ENCODE assay signal across 16 cellular contexts in genomic region chr2:176642074-176642473, GRCh38.
DNase-seq lines count a peak whose midpoint lies in the region; ATAC-seq and TF ChIP-seq lines count a peak whose summit lies in the region.
"Had no signal": no experiment of that assay in that cellular context is flagged by ENCODE, and none has a peak within 500 bp of the region (broad histone marks: within the 10 kb centered on the region; RNA-seq: fewer than 3 reads in every experiment).

No MANE protein-coding gene starts in this region.

- H3K36me3 ChIP-seq in SJSA1 (no peaks in the 10 kb centered on the region), endodermal cell (ENCODE audit: control insufficient read depth, insufficient read depth, low read length) (no peaks in the 10 kb centered on the region)
- H3K36me3 ChIP-seq: sigmoid colon had no signal

- DNase-seq in GM10248 (ENCODE audit: extremely low spot score): peak; percentile 36
- peak in 1 of 2 experiments; percentile 79 for DNase-seq in SJSA1 (ENCODE audit: low read depth in 1 of 2, low spot score in 2 of 2)
- DNase-seq in kidney glomerular epithelial cell (lab: John Stamatoyannopoulos, UW): peak; percentile 54
- DNase-seq in endodermal cell: no peak
- DNase-seq in UCSD-AML1 (lab: John Stamatoyannopoulos, UW; ENCODE audit: unreplicated experiment): no peak
- no peak for DNase-seq in left ventricle myocardium superior
- DNase-seq: activated CD8-positive, alpha-beta T cell treated with anti-CD3 and anti-CD28 coated beads, Interleukin-2, amount 10 ng/mL, durations not matched to agents 7 days and 5 days; activated naive CD4-positive, alpha-beta T cell treated with anti-CD3 and anti-CD28 coated beads, Interleukin-2, amount 10 ng/mL, durations not matched to agents 7 days and 5 days; COR-L47; dermis blood vessel endothelial cell; H7; NCI-H1048; NCI-H69; sigmoid colon had no signal

- H3K4me3 ChIP-seq in SJSA1 (no peak overlapping the region), endodermal cell (ENCODE audit: low read length) (no peak overlapping the region)
- H3K4me3 ChIP-seq: sigmoid colon had no signal

- H3K27ac ChIP-seq in SJSA1: peak overlapping the region; percentile 58
- no peak overlapping the region for H3K27ac ChIP-seq in endodermal cell (ENCODE audit: low read depth, low read length)
- H3K27ac ChIP-seq: sigmoid colon had no signal

- H3K9me3 ChIP-seq in SJSA1 (replicated peaks) (no peaks in the 10 kb centered on the region), endodermal cell (ENCODE audit: control insufficient read depth, low read length) (no peaks in the 10 kb centered on the region)
- H3K9me3 ChIP-seq: sigmoid colon had no signal

- peaks cover 18% of the 10 kb centered on the region for H3K4me1 ChIP-seq in SJSA1 (replicated peaks)
- H3K4me1 ChIP-seq in endodermal cell (ENCODE audit: control insufficient read depth, insufficient read depth, low read length): no peaks in the 10 kb centered on the region

- no peak overlapping the region for H3K9ac ChIP-seq in endodermal cell (ENCODE audit: extremely low read depth, low read length, poor library complexity, severe bottlenecking)

- H3K9me3 Mint-ChIP-seq in endodermal cell: no peaks in the 10 kb centered on the region
- H3K9me3 Mint-ChIP-seq: activated naive CD4-positive, alpha-beta T cell treated with anti-CD3 and anti-CD28 coated beads, Interleukin-2, amount 10 ng/mL, durations not matched to agents 7 days and 5 days had no signal

- no peaks in the 10 kb centered on the region for H3K27me3 ChIP-seq in SJSA1 (replicated peaks)
- H3K27me3 ChIP-seq in endodermal cell (ENCODE audit: control insufficient read depth, insufficient read depth, low read length, poor library complexity, severe bottlenecking): peaks cover 94% of the 10 kb centered on the region

- POLR2A ChIA-PET in GM10248 (lab: Yijun Ruan, JAX): no interaction called here

- H3K4me3 Mint-ChIP-seq in endodermal cell: no peak overlapping the region
- H3K4me3 Mint-ChIP-seq: activated CD8-positive, alpha-beta T cell treated with anti-CD3 and anti-CD28 coated beads, Interleukin-2, amount 10 ng/mL, durations not matched to agents 7 days and 5 days; activated naive CD4-positive, alpha-beta T cell treated with anti-CD3 and anti-CD28 coated beads, Interleukin-2, amount 10 ng/mL, durations not matched to agents 7 days and 5 days had no signal

- ATAC-seq in HG02642 (IDR thresholded peaks at IDR 0.05; ENCODE audit: poor library complexity, unreplicated experiment): peak; percentile 35
- no peak for ATAC-seq in HG03280 (IDR thresholded peaks at IDR 0.05; ENCODE audit: unreplicated experiment)
- ATAC-seq in left ventricle myocardium superior: no peak
- ATAC-seq: activated CD8-positive, alpha-beta T cell treated with anti-CD3 and anti-CD28 coated beads, Interleukin-2, amount 10 ng/mL, durations not matched to agents 7 days and 5 days had no signal

- no peaks in the 10 kb centered on the region for H3K36me3 Mint-ChIP-seq in endodermal cell (ENCODE audit: low read depth)
- H3K36me3 Mint-ChIP-seq: activated naive CD4-positive, alpha-beta T cell treated with anti-CD3 and anti-CD28 coated beads, Interleukin-2, amount 10 ng/mL, durations not matched to agents 7 days and 5 days had no signal

- intact Hi-C loops in left ventricle myocardium superior (cut with micrococcal nuclease): loop anchor here (5.0 to 10.0 kb wide), 2 partner anchors 167 to 500 kb away; no protein-coding TSS in a partner anchor

- peaks cover 2% of the 10 kb centered on the region for H3K4me1 Mint-ChIP-seq in endodermal cell
- H3K4me1 Mint-ChIP-seq: activated naive CD4-positive, alpha-beta T cell treated with anti-CD3 and anti-CD28 coated beads, Interleukin-2, amount 10 ng/mL, durations not matched to agents 7 days and 5 days had no signal

- CTCF ChIA-PET in GM10248 (lab: Yijun Ruan, JAX): interaction anchor here (1.0 to 3.6 kb wide), 5 partner anchors 10 to 516 kb away, joined by 3 to 12 read pairs (median 9); no protein-coding TSS in a partner anchor

- WGBS in endodermal cell (ENCODE audit: insufficient coverage in 1 of 2, insufficient read length in 1 of 2), 2 experiments: 90 to 94% methylated on average over 2 to 3 of the region's 4 CpGs

- no peak for TF ChIP-seq CTCF in GM10248 (IDR thresholded peaks at IDR 0.05; ENCODE audit: control extremely low read depth, extremely low read depth, low read depth, missing control alignments)
- TF ChIP-seq CTCF in endodermal cell (conservative IDR thresholded peaks at IDR 0.05): no peak

- H3K27ac Mint-ChIP-seq in endodermal cell: no peak overlapping the region
- H3K27ac Mint-ChIP-seq: activated CD8-positive, alpha-beta T cell treated with anti-CD3 and anti-CD28 coated beads, Interleukin-2, amount 10 ng/mL, durations not matched to agents 7 days and 5 days; activated naive CD4-positive, alpha-beta T cell treated with anti-CD3 and anti-CD28 coated beads, Interleukin-2, amount 10 ng/mL, durations not matched to agents 7 days and 5 days had no signal

- peaks cover 89% of the 10 kb centered on the region for H3K27me3 Mint-ChIP-seq in endodermal cell (ENCODE audit: insufficient read depth)

Comparison
In these comparisons a context has a peak if more than half of its experiments do, and no peak if none do; other contexts are left out.
1. DNase-seq: peak in GM10248 (single experiment) and kidney glomerular epithelial cell (single experiment); none in endodermal cell (single experiment), UCSD-AML1 (single experiment) and left ventricle myocardium superior (single experiment).